ENCODE assay signal across 1 cellular context in the genomic region with DNA sequence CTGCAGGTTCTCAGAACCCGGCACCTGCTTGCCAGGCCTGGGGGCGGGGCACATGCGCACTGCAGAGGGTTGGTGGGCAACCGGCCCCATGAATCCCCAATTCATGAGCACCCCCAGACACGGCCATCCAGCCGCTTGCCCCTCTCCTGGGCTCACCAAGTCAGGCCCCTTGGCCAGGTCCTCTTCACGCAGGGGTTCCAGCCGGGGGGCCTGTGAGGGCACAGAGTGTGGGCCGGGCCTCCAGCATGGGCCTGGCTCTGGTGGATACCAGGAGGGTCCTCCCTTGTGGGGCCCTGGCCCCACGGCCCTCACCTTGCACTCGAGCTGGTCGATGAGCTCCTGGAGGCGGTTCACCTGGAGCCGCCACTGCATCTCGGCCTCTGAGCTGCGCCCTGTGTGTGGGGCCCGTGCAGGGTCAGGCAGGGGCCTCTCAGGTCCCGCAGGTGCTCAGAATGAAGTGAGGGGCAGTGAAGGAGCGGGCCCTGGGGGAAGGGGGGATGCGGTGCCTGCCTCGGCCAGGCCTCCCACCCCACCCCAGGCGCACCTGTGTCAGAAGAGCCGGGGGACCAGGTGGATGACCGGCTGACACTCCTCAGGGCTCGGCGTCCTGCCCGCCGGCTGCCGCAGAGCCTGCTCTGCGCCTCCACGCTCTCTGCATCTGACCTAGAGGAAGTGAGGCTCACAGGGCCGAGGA.
TF ChIP-seq lines count a peak whose summit lies in the region.

No MANE protein-coding gene starts in this region.

TF ChIP-seq in HepG2, 621 proteins besides CTCF, POLR2A, EP300 and RAD21:
- peak; percentile 65 for TF ChIP-seq SRSF1 (optimal IDR thresholded peaks at IDR 0.05; ENCODE audit: low read depth, low read length)
- TF ChIP-seq, protein P1, sequence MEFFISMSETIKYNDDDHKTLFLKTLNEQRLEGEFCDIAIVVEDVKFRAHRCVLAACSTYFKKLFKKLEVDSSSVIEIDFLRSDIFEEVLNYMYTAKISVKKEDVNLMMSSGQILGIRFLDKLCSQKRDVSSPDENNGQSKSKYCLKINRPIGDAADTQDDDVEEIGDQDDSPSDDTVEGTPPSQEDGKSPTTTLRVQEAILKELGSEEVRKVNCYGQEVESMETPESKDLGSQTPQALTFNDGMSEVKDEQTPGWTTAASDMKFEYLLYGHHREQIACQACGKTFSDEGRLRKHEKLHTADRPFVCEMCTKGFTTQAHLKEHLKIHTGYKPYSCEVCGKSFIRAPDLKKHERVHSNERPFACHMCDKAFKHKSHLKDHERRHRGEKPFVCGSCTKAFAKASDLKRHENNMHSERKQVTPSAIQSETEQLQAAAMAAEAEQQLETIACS (CRISPR knock-in tag; IDR thresholded peaks at IDR 0.05): no peak
- peak; percentile 63 for TF ChIP-seq RBFOX2 (IDR thresholded peaks at IDR 0.05; ENCODE audit: low read depth, low read length)
- no peak for TF ChIP-seq ZNF296 (CRISPR knock-in tag; conservative IDR thresholded peaks at IDR 0.05)
- no peak for TF ChIP-seq MAFF (IDR thresholded peaks at IDR 0.05; ENCODE audit: low read depth, low read length)
- no peak for TF ChIP-seq NFIC (IDR thresholded peaks at IDR 0.05; ENCODE audit: low read length)
- TF ChIP-seq AGO2 (optimal IDR thresholded peaks at IDR 0.05; ENCODE audit: low read depth, low read length): peak; percentile 76
- 0 out of 2 replicates have a peak, but pooled peaks have one; percentile 25 for TF ChIP-seq AHR (CRISPR knock-in tag; IDR thresholded peaks at IDR 0.05)
- TF ChIP-seq ZZZ3 (CRISPR knock-in tag; IDR thresholded peaks at IDR 0.05; ENCODE audit: borderline replicate concordance): no peak
